In genomic region chr13:20825476-20825875, GRCh38 we compare ENCODE assay signal across 14 cellular contexts. TPM values are rescaled to one million over a fixed set of nuclear protein-coding genes. Genes with fewer than 3 reads are reported as not detected.
DNase-seq lines count a peak whose midpoint lies in the region; ATAC-seq and TF ChIP-seq lines count a peak whose summit lies in the region.
"Had no signal": no experiment of that assay in that cellular context is flagged by ENCODE, and none has a peak within 500 bp of the region (broad histone marks: within the 10 kb centered on the region; RNA-seq: fewer than 3 reads in every experiment).

No MANE protein-coding gene starts in this region.

- peak overlapping the region; percentile 88 for H3K27ac ChIP-seq in skeletal muscle tissue (ENCODE audit: low read depth, low read length)
- H3K27ac ChIP-seq: tibial artery had no signal

- DNase-seq in NCI-H2196 (lab: John Stamatoyannopoulos, UW; ENCODE audit: unreplicated experiment) (peak; percentile 3), NCI-H2196 treated with DMSO at 0.1 percent for 48 hours (lab: John Stamatoyannopoulos, UW; ENCODE audit: unreplicated experiment) (no peak), NCI-H524 (lab: John Stamatoyannopoulos, UW) (peak; percentile 50 to 75), fibroblast of pulmonary artery (ENCODE audit: low read depth) (peak; percentile 24), GM13976 (ENCODE audit: low spot score) (no peak)
- DNase-seq: activated CD8-positive, alpha-beta memory T cell treated with anti-CD3 and anti-CD28 coated beads, Interleukin-2, amount 10 ng/mL, durations not matched to agents 7 days and 5 days; activated naive CD8-positive, alpha-beta T cell treated with anti-CD3 and anti-CD28 coated beads, Interleukin-2, amount 10 ng/mL, durations not matched to agents 7 days and 5 days; foreskin melanocyte; kidney glomerular epithelial cell; tibial artery had no signal

- H3K4me1 ChIP-seq in skeletal muscle tissue (ENCODE audit: control insufficient read depth in 3 of 3, insufficient read depth in 3 of 3, low read length in 3 of 3), result peaks cover 0 to 9% (median 6%) of the 10 kb centered on the region in 3 donors

- peak overlapping the region; percentile 52 to 66 (median 64) for H3K9ac ChIP-seq in skeletal muscle tissue (ENCODE audit: low read depth in 1 of 3, low read length in 3 of 3)

- in situ Hi-C loops in GM13976 (cut with MboI; ENCODE audit: low sequenced_read_pairs, unreplicated experiment), result no loop called here

- H3K4me3 ChIP-seq in fibroblast of pulmonary artery (replicated peaks; ENCODE audit: low read depth, low read length) (no peak overlapping the region), skeletal muscle tissue (ENCODE audit: low read length in 3 of 3) (peak overlapping the region in 2 of 3 donors; percentile 41 to 61)
- H3K4me3 ChIP-seq: GM23338, tibial artery had no signal

- H3K27me3 ChIP-seq in skeletal muscle tissue (ENCODE audit: control insufficient read depth in 3 of 3, insufficient read depth in 3 of 3, low read length in 3 of 3), result no peaks in the 10 kb centered on the region
- H3K27me3 ChIP-seq: tibial artery had no signal

- no peaks in the 10 kb centered on the region for H3K9me3 ChIP-seq in skeletal muscle tissue (ENCODE audit: control insufficient read depth in 3 of 3, low read length in 3 of 3)
- H3K9me3 ChIP-seq: tibial artery had no signal

- ATAC-seq in HG03469 (IDR thresholded peaks at IDR 0.05; ENCODE audit: unreplicated experiment) (no peak), GM18505 (IDR thresholded peaks at IDR 0.05; ENCODE audit: unreplicated experiment) (no peak)
- ATAC-seq: activated CD8-positive, alpha-beta memory T cell treated with anti-CD3 and anti-CD28 coated beads, Interleukin-2, amount 10 ng/mL, durations not matched to agents 7 days and 5 days; GM23338 had no signal

- peaks cover 0 to 3% (median 0%) of the 10 kb centered on the region in 3 donors for H3K36me3 ChIP-seq in skeletal muscle tissue (ENCODE audit: control insufficient read depth in 3 of 3, insufficient read depth in 3 of 3, low read length in 3 of 3)

- no peak for TF ChIP-seq POLR2A in GM18505 (IDR thresholded peaks at IDR 0.05; ENCODE audit: borderline replicate concordance, extremely low read depth, insufficient read depth, insufficient read length)

- TF ChIP-seq CTCF in fibroblast of pulmonary artery (IDR thresholded peaks at IDR 0.05; ENCODE audit: low read length, missing control alignments) (no peak), GM13976 (IDR thresholded peaks at IDR 0.05; ENCODE audit: borderline replicate concordance, control extremely low read depth, extremely low read depth, insufficient read depth, missing control alignments) (no peak)

RNA-seq across cellular contexts. Expression of gene EEF1AKMT1, which starts 51.7 kb away (rescaled TPM):
- total RNA-seq in skeletal muscle tissue, result 13.6 TPM

Comparison
In these comparisons a context has a peak if more than half of its experiments do, and no peak if none do; other contexts are left out.
1. DNase-seq: peak in NCI-H2196 (single experiment), NCI-H524 (2 of 2) and fibroblast of pulmonary artery (single experiment); none in NCI-H2196 treated with DMSO at 0.1 percent for 48 hours (single experiment) and GM13976 (single experiment).